In the genomic region with DNA sequence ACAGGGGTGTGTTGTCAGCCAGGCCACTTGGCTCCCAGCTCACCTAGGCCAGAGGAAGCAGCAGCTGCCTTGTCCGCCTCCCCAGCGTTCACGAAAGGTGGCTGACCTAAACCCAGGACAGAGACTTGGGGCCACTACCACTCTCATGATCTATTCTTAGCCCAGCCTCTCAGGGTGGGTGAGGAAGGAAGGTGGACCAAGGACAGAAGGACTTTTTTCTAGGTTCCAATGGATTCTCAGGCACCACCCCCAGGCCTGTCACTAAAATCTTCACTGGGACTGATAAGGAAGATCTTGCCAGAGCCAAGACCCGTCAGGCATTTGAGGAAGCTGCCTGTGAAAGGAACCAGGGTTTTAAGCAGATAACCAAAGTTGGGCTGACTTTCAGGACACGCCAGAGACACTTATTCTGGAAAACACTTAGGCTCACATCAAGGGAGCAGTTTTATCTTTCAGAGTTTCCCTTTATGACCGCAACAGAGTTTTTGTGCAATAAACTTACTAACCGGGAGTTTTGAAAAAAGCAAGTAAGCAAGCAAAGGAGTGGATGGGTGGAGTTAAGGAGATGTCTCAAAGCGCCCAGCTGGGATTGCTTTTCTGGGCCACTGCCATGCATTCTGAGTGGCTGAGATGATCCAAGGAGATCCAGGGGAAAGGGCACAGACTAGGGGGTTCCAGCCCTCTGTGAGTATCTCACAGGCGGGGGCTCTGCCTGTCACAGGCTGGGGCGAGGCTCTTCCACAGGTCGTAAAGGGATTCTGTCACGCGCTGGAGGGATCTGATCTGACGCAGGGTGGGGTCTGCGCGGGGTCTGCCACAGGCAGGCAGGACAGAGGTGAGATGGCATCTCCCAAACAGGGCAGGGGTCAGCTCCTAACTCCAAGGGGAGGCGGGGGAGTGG, we compare ENCODE assay signal across 8 cellular contexts. TPM values are rescaled to one million over a fixed set of nuclear protein-coding genes. Genes with fewer than 3 reads are reported as not detected.
A peak's percentile ranks its signal among the peaks of the same experiment; 100 is the strongest.
DNase-seq lines count a peak whose midpoint lies in the region; ATAC-seq and TF ChIP-seq lines count a peak whose summit lies in the region.

No MANE protein-coding gene starts in this region.

- H3K9me3 Mint-ChIP-seq in naive B cell = no peaks in the 10 kb centered on the region

- no peaks in the 10 kb centered on the region for H3K27me3 ChIP-seq in BE2C
- H3K27me3 ChIP-seq in HAP-1 (ENCODE audit: low read depth) = no peaks in the 10 kb centered on the region
- no peaks in the 10 kb centered on the region for H3K27me3 ChIP-seq in esophagus squamous epithelium

- 5 to 14% methylated on average over 9 to 10 of the region's 17 CpGs for WGBS in esophagus squamous epithelium, 2 donors

- TF ChIP-seq CTCF in BE2C (IDR thresholded peaks at IDR 0.05; ENCODE audit: low read depth, low read length) (no peak), esophagus squamous epithelium (IDR thresholded peaks at IDR 0.05) (no peak)

- no peak for ATAC-seq in T-helper 17 cell
- ATAC-seq in naive B cell (ENCODE audit: low read depth in 2 of 2) = no peak
- no peak for ATAC-seq in GM18511 (IDR thresholded peaks at IDR 0.05; ENCODE audit: unreplicated experiment)

- TF ChIP-seq POLR2A in esophagus squamous epithelium (IDR thresholded peaks at IDR 0.05) = no peak

- in situ Hi-C loops in HAP-1 (cut with MboI; ENCODE audit: low sequenced_read_pairs) = loop anchor here (5.0 kb wide), 1 partner anchor 93 kb away; no protein-coding TSS in a partner anchor

- H3K27ac ChIP-seq in esophagus squamous epithelium = peak overlapping the region; percentile 70 to 83 (median 78)

- H3K4me1 Mint-ChIP-seq in T-helper 17 cell (peaks cover 19% of the 10 kb centered on the region), naive B cell (peaks cover 7 to 27% (median 19%) of the 10 kb centered on the region in 3 donors)

- no peak for DNase-seq in BE2C
- no peak for DNase-seq in HAP-1 (ENCODE audit: low spot score in 2 of 2)
- DNase-seq in T-helper 17 cell = no peak
- DNase-seq in esophagus squamous epithelium (lab: John Stamatoyannopoulos, UW) = no peak
- DNase-seq in naive B cell = no peak
- no peak for DNase-seq in activated gamma-delta T cell treated with Interleukin-2 at 50 U/mL for 16 hours
- no peak for DNase-seq in stimulated activated CD4-positive, alpha-beta T cell treated with anti-CD3 and anti-CD28 coated beads, Interleukin-4, amount 100 ng/mL, for 1 hour

- H3K36me3 ChIP-seq in BE2C = no peaks in the 10 kb centered on the region
- no peaks in the 10 kb centered on the region for H3K36me3 ChIP-seq in HAP-1 (replicated peaks)
- peaks cover 0 to 21% (median 0%) of the 10 kb centered on the region in 3 donors for H3K36me3 ChIP-seq in esophagus squamous epithelium

- no peaks in the 10 kb centered on the region for H3K4me1 ChIP-seq in BE2C
- H3K4me1 ChIP-seq in HAP-1 = no peaks in the 10 kb centered on the region
- peaks cover 14 to 27% (median 17%) of the 10 kb centered on the region in 3 donors for H3K4me1 ChIP-seq in esophagus squamous epithelium

- H3K27ac Mint-ChIP-seq in T-helper 17 cell (peak overlapping the region; percentile 89), naive B cell (peak overlapping the region in 5 of 6 donors; percentile 70 to 86 (median 79))

- H3K36me3 Mint-ChIP-seq in T-helper 17 cell (ENCODE audit: low read depth) (peaks cover 3% of the 10 kb centered on the region), naive B cell (no peaks in the 10 kb centered on the region)

- H3K4me3 Mint-ChIP-seq in T-helper 17 cell (peak overlapping the region; percentile 96), naive B cell (peak overlapping the region; percentile 82 to 98 (median 94))

- H3K4me3 ChIP-seq in BE2C (ENCODE audit: low read depth, low read length) (peak overlapping the region; percentile 98), HAP-1 (peak overlapping the region; percentile 77), esophagus squamous epithelium (peak overlapping the region; percentile 72 to 82 (median 78))

- intact Hi-C loops in esophagus squamous epithelium (cut with DNase I) = loop anchor here (2.0 to 10.0 kb wide), 2 partner anchors 91 to 195 kb away; no protein-coding TSS in a partner anchor

- H3K9me3 ChIP-seq in BE2C (no peaks in the 10 kb centered on the region), HAP-1 (no peaks in the 10 kb centered on the region), T-helper 17 cell (ENCODE audit: control insufficient read depth, low read length, poor library complexity, severe bottlenecking) (no peaks in the 10 kb centered on the region), esophagus squamous epithelium (no peaks in the 10 kb centered on the region)

- H3K27me3 Mint-ChIP-seq in T-helper 17 cell (no peaks in the 10 kb centered on the region), naive B cell (peaks cover 0 to 8% (median 3%) of the 10 kb centered on the region in 3 donors)

RNA-seq across cellular contexts. Expression of a gene that starts 1.0 kb away (rescaled TPM):
- polyA plus RNA-seq in BE2C (2012; ENCODE audit: insufficient read depth, insufficient read length, low read depth) = 19.5 TPM
- 1 to 10 TPM; 3.3 to 3.4 TPM for total RNA-seq in T-helper 17 cell
- total RNA-seq in esophagus squamous epithelium = 1 to 10 TPM; 2.1 to 4.8 (median 3.7) TPM
- under 1 TPM in 5 of 6 donors, not detected in 1; 0.18 to 0.73 (median 0.26) TPM for polyA plus RNA-seq in naive B cell (ENCODE audit: low read depth in 6 of 6)

RNA-seq across cellular contexts. Expression of a gene that starts 26.8 kb away (rescaled TPM):
- not detected for polyA plus RNA-seq in BE2C (2012; ENCODE audit: insufficient read depth, insufficient read length, low read depth)
- total RNA-seq in T-helper 17 cell = not detected
- total RNA-seq in esophagus squamous epithelium = not detected
- polyA plus RNA-seq in naive B cell (ENCODE audit: low read depth in 6 of 6) = not detected

RNA-seq across cellular contexts. Expression of a gene that starts 45.5 kb away (rescaled TPM):
- polyA plus RNA-seq in BE2C (2012; ENCODE audit: insufficient read depth, insufficient read length, low read depth) = not detected
- not detected for total RNA-seq in T-helper 17 cell
- total RNA-seq in esophagus squamous epithelium = not detected
- polyA plus RNA-seq in naive B cell (ENCODE audit: low read depth in 6 of 6) = not detected
